In the genomic region with DNA sequence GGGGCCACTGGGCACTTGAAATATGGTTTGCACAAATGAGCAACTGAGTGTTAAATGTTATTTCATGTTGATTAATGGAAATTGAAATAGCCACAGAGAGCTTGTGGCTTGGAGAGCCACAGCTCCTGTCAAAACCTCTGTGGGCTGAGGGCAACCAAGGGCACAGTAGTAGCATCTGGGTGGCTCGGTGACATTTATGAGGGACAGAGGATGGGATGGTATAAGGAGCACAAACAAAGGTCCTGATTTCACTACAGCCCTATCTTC, we compare ENCODE assay signal across 23 cellular contexts.
"Had no signal": no experiment of that assay in that cellular context is flagged by ENCODE, and none has a peak within 500 bp of the region (broad histone marks: within the 10 kb centered on the region; RNA-seq: fewer than 3 reads in every experiment).

No MANE protein-coding gene starts in this region.

- H3K27me3 Mint-ChIP-seq: type B pancreatic cell had no signal

- H3K36me3 ChIP-seq: lower lobe of right lung, ovary, right atrium auricular region, right lobe of liver, tibial nerve, uterus had no signal

- H3K4me1 Mint-ChIP-seq: naive thymus-derived CD4-positive, alpha-beta T cell; stimulated activated memory B cell treated with anti-CD40 and anti-IgM and Interleukin-4, amounts not matched to agents 10 μg/mL and 1 μg/mL and 100 μg/mL, for 72 hours; stimulated activated naive CD8-positive, alpha-beta T cell treated with anti-CD3 and anti-CD28 coated beads, Interleukin-15, amount 100 ng/mL, for 72 hours had no signal

- ATAC-seq: left cardiac atrium; left lobe of liver; naive thymus-derived CD4-positive, alpha-beta T cell; natural killer cell treated with Interleukin-12 subunit alpha and Interleukin-12 subunit beta and Interleukin-15 and Interleukin-18, amount 100 ng/mL, for 72 hours; right lobe of liver; stimulated activated memory B cell treated with anti-CD40 and anti-IgM and Interleukin-4, amounts not matched to agents 10 μg/mL and 1 μg/mL and 100 μg/mL, for 72 hours; stimulated activated naive CD8-positive, alpha-beta T cell treated with anti-CD3 and anti-CD28 coated beads, Interleukin-15, amount 100 ng/mL, for 72 hours had no signal

- H3K79me2 ChIP-seq: hepatocyte had no signal

- H3K27ac ChIP-seq: hepatocyte, lower lobe of right lung, ovary, right atrium auricular region, right lobe of liver, tibial nerve, uterus had no signal

- H3K9me3 Mint-ChIP-seq: stimulated activated naive CD8-positive, alpha-beta T cell treated with anti-CD3 and anti-CD28 coated beads, Interleukin-15, amount 100 ng/mL, for 72 hours; type B pancreatic cell had no signal

- H3K36me3 Mint-ChIP-seq: naive thymus-derived CD4-positive, alpha-beta T cell; natural killer cell treated with Interleukin-12 subunit alpha and Interleukin-12 subunit beta and Interleukin-15 and Interleukin-18, amount 100 ng/mL, for 72 hours; stimulated activated memory B cell treated with anti-CD40 and anti-IgM and Interleukin-4, amounts not matched to agents 10 μg/mL and 1 μg/mL and 100 μg/mL, for 72 hours; type B pancreatic cell had no signal

- H3K4me3 Mint-ChIP-seq: naive thymus-derived CD4-positive, alpha-beta T cell; natural killer cell treated with Interleukin-12 subunit alpha and Interleukin-12 subunit beta and Interleukin-15 and Interleukin-18, amount 100 ng/mL, for 72 hours; stimulated activated memory B cell treated with anti-CD40 and anti-IgM and Interleukin-4, amounts not matched to agents 10 μg/mL and 1 μg/mL and 100 μg/mL, for 72 hours; stimulated activated naive CD8-positive, alpha-beta T cell treated with anti-CD3 and anti-CD28 coated beads, Interleukin-15, amount 100 ng/mL, for 72 hours; type B pancreatic cell had no signal

- H3K4me3 ChIP-seq: hepatocyte, lower lobe of right lung, ovary, right atrium auricular region, right lobe of liver, smooth muscle cell, tibial nerve, uterus had no signal

- H2AFZ ChIP-seq: hepatocyte had no signal

- H3K27me3 ChIP-seq: hepatocyte, ovary, right atrium auricular region, right lobe of liver had no signal

- H3K27ac Mint-ChIP-seq: natural killer cell treated with Interleukin-12 subunit alpha and Interleukin-12 subunit beta and Interleukin-15 and Interleukin-18, amount 100 ng/mL, for 72 hours; progenitor cell of endocrine pancreas; stimulated activated memory B cell treated with anti-CD40 and anti-IgM and Interleukin-4, amounts not matched to agents 10 μg/mL and 1 μg/mL and 100 μg/mL, for 72 hours; stimulated activated naive CD8-positive, alpha-beta T cell treated with anti-CD3 and anti-CD28 coated beads, Interleukin-15, amount 100 ng/mL, for 72 hours; type B pancreatic cell had no signal

- DNase-seq: islet precursor cell; left cardiac atrium; lower lobe of right lung; mammary epithelial cell; naive thymus-derived CD4-positive, alpha-beta T cell; ovary; right lobe of liver; stimulated activated CD4-positive, alpha-beta T cell treated with anti-CD3 and anti-CD28 coated beads, Interleukin-1b, Interleukin-23, amount 100 ng/mL, for 48 hours; stimulated activated CD4-positive, alpha-beta T cell treated with anti-CD3 and anti-CD28 coated beads, Interleukin-2, amount 100 ng/mL, for 48 hours; stimulated activated CD4-positive, alpha-beta T cell treated with anti-CD3 and anti-CD28 coated beads, Interleukin-4, amount 100 ng/mL, for 4 hours; stimulated activated CD8-positive, alpha-beta memory T cell treated with anti-CD3 and anti-CD28 coated beads, Interleukin-4, amount 100 ng/mL, for 48 hours; stimulated activated naive CD4-positive, alpha-beta T cell treated with Interleukin-2 at 50 U/mL for 16 hours; stimulated activated naive CD8-positive, alpha-beta T cell treated with anti-CD3 and anti-CD28 coated beads, Interleukin-15, amount 100 ng/mL, for 72 hours; uterus had no signal

- H3K4me2 ChIP-seq: hepatocyte, smooth muscle cell had no signal

- H3K4me1 ChIP-seq: right lobe of liver, uterus had no signal
